14 cellular contexts compared by ENCODE assay signal in genomic region chr4:97500423-97500822, GRCh38.
A peak's percentile ranks its signal among the peaks of the same experiment; 100 is the strongest.
DNase-seq lines count a peak whose midpoint lies in the region; ATAC-seq and TF ChIP-seq lines count a peak whose summit lies in the region.
"Had no signal": no experiment of that assay in that cellular context is flagged by ENCODE, and none has a peak within 500 bp of the region (broad histone marks: within the 10 kb centered on the region; RNA-seq: fewer than 3 reads in every experiment).

No MANE protein-coding gene starts in this region.

- H3K27ac Mint-ChIP-seq in WTC11, result no peak overlapping the region
- H3K27ac Mint-ChIP-seq: stimulated activated naive CD8-positive, alpha-beta T cell treated with anti-CD3 and anti-CD28 coated beads, Interleukin-15, Interleukin-2, amounts not matched to agents 100 ng/mL and 50 ng/mL, for 24 hours had no signal

- peaks cover 42% of the 10 kb centered on the region for H3K4me1 Mint-ChIP-seq in WTC11

- no peak overlapping the region for H3K4me3 Mint-ChIP-seq in WTC11
- H3K4me3 Mint-ChIP-seq: stimulated activated naive CD8-positive, alpha-beta T cell treated with anti-CD3 and anti-CD28 coated beads, Interleukin-15, Interleukin-2, amounts not matched to agents 100 ng/mL and 50 ng/mL, for 24 hours had no signal

- no peaks in the 10 kb centered on the region for H3K9me3 Mint-ChIP-seq in WTC11
- H3K9me3 Mint-ChIP-seq: stimulated activated naive CD8-positive, alpha-beta T cell treated with anti-CD3 and anti-CD28 coated beads, Interleukin-15, Interleukin-2, amounts not matched to agents 100 ng/mL and 50 ng/mL, for 24 hours had no signal

- DNase-seq in WTC11 (ENCODE audit: low spot score) (no peak), 8988T (no peak), DMS53 (lab: John Stamatoyannopoulos, UW) (no peak), NCI-H2029 (lab: John Stamatoyannopoulos, UW) (no peak)
- DNase-seq: adrenal gland; effector CD4-positive, alpha-beta T cell; MG63; ovary; T-helper 1 cell had no signal

- peak; percentile 91 for ATAC-seq in GM18519 (IDR thresholded peaks at IDR 0.05; ENCODE audit: low FRiP score, unreplicated experiment)
- peak; percentile 91 for ATAC-seq in GM21367 (IDR thresholded peaks at IDR 0.05; ENCODE audit: unreplicated experiment)
- ATAC-seq in HG02973 (IDR thresholded peaks at IDR 0.05; ENCODE audit: unreplicated experiment), result peak; percentile 97
- peak; percentile 98 for ATAC-seq in HG03575 (IDR thresholded peaks at IDR 0.05; ENCODE audit: extremely low read depth, insufficient number of reproducible peaks, low FRiP score, unreplicated experiment)
- no peak for ATAC-seq in WTC11

- TF ChIP-seq CTCF in WTC11 (IDR thresholded peaks at IDR 0.05), result no peak

- CTCF ChIA-PET in WTC11 (lab: Charles Lee), result no interaction called here

- H3K27me3 Mint-ChIP-seq in WTC11 (ENCODE audit: low read depth), result no peaks in the 10 kb centered on the region
- H3K27me3 Mint-ChIP-seq: stimulated activated naive CD8-positive, alpha-beta T cell treated with anti-CD3 and anti-CD28 coated beads, Interleukin-15, Interleukin-2, amounts not matched to agents 100 ng/mL and 50 ng/mL, for 24 hours had no signal

- no peaks in the 10 kb centered on the region for H3K36me3 Mint-ChIP-seq in WTC11

- POLR2A ChIA-PET in WTC11 (lab: Charles Lee), result no interaction called here

TF ChIP-seq in WTC11, 78 proteins besides CTCF, POLR2A, EP300 and RAD21:
- TF ChIP-seq ZBTB21 (CRISPR knock-in tag; IDR thresholded peaks at IDR 0.05; ENCODE audit: borderline replicate concordance), result no peak
- no peak for TF ChIP-seq TCF7 (CRISPR knock-in tag; IDR thresholded peaks at IDR 0.05; ENCODE audit: low read depth)
- no peak for TF ChIP-seq MYBL2 (CRISPR knock-in tag; IDR thresholded peaks at IDR 0.05)
- no peak for TF ChIP-seq AR (CRISPR knock-in tag; IDR thresholded peaks at IDR 0.05)
- no peak for TF ChIP-seq CBFB (CRISPR knock-in tag; IDR thresholded peaks at IDR 0.05; ENCODE audit: low read depth)
- no peak for TF ChIP-seq MXD4 (CRISPR knock-in tag; IDR thresholded peaks at IDR 0.05; ENCODE audit: borderline replicate concordance)
- TF ChIP-seq ETV6 (CRISPR knock-in tag; IDR thresholded peaks at IDR 0.05), result no peak
- no peak for TF ChIP-seq ZBTB43 (CRISPR knock-in tag; IDR thresholded peaks at IDR 0.05)
- no peak for TF ChIP-seq FOXJ3 (CRISPR knock-in tag; IDR thresholded peaks at IDR 0.05; ENCODE audit: borderline replicate concordance)
- TF ChIP-seq FOXK1 (CRISPR knock-in tag; IDR thresholded peaks at IDR 0.05), result no peak
- no peak for TF ChIP-seq ATF6 (CRISPR knock-in tag; IDR thresholded peaks at IDR 0.05)
- no peak for TF ChIP-seq PREB (CRISPR knock-in tag; IDR thresholded peaks at IDR 0.05; ENCODE audit: borderline replicate concordance)
- TF ChIP-seq ZNF396 (CRISPR knock-in tag; IDR thresholded peaks at IDR 0.05; ENCODE audit: borderline replicate concordance), result no peak
- TF ChIP-seq ELF4 (CRISPR knock-in tag; IDR thresholded peaks at IDR 0.05; ENCODE audit: low read depth), result no peak
- TF ChIP-seq NFATC4 (CRISPR knock-in tag; IDR thresholded peaks at IDR 0.05), result no peak
- no peak for TF ChIP-seq ZNF281 (CRISPR knock-in tag; IDR thresholded peaks at IDR 0.05)
